ENCODE assay signal across 14 cellular contexts in the genomic region with DNA sequence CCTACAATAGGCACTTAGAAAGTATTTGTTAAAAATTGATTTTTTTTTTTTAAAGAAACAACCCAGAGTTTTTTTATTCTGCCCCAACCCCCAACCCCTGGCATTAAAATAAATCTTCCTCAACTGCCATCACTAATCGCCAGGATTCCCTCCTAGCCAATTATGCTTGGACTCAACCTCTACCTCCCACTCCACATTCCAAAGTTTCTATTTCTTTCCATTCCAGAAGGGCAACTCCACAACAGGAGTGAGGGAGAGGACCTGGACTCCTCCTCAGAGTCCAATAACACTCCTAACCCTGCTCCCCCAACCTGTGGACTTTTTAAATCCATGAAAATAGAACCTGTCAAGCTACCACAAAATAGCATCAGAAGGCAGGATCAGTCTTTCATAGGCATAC.
DNase-seq lines count a peak whose midpoint lies in the region; TF ChIP-seq lines count a peak whose summit lies in the region.
"Had no signal": no experiment of that assay in that cellular context is flagged by ENCODE, and none has a peak within 500 bp of the region (broad histone marks: within the 10 kb centered on the region; RNA-seq: fewer than 3 reads in every experiment).

No MANE protein-coding gene starts in this region.

- no peak overlapping the region for H2AFZ ChIP-seq in neural progenitor cell (replicated peaks)

- peak overlapping the region; percentile 50 for H3K27ac Mint-ChIP-seq in neural progenitor cell
- H3K27ac Mint-ChIP-seq in endothelial cell (ENCODE audit: unreplicated experiment), result no peak overlapping the region
- H3K27ac Mint-ChIP-seq: CD4-positive, alpha-beta T cell had no signal

- no peak overlapping the region for H3K4me2 ChIP-seq in neural progenitor cell

- no peaks in the 10 kb centered on the region for H3K27me3 Mint-ChIP-seq in neural progenitor cell (ENCODE audit: insufficient read depth, low read depth)
- peaks cover 5% of the 10 kb centered on the region for H3K27me3 Mint-ChIP-seq in endothelial cell (ENCODE audit: unreplicated experiment)
- H3K27me3 Mint-ChIP-seq: CD4-positive, alpha-beta T cell; IgD-negative memory B cell had no signal

- peaks cover 28% of the 10 kb centered on the region for H3K36me3 Mint-ChIP-seq in neural progenitor cell
- H3K36me3 Mint-ChIP-seq in endothelial cell (ENCODE audit: low read depth, unreplicated experiment), result peaks cover 37% of the 10 kb centered on the region
- H3K36me3 Mint-ChIP-seq: IgD-negative memory B cell had no signal

- H3K27ac ChIP-seq in neural progenitor cell, result no peak overlapping the region
- H3K27ac ChIP-seq: C4-2B had no signal

- peak; percentile 13 for DNase-seq in amniotic epithelial cell (ENCODE audit: low read depth)
- peak; percentile 92 for DNase-seq in left kidney (ENCODE audit: low read depth, low spot score)
- no peak for DNase-seq in neural progenitor cell (ENCODE audit: low spot score)
- DNase-seq in HuH-7 (ENCODE audit: low spot score), result no peak
- DNase-seq in endothelial cell (ENCODE audit: low spot score), result no peak
- DNase-seq in NCI-H226, result no peak
- DNase-seq: ACHN; AML-193; Caco-2; CD4-positive, alpha-beta T cell; GOT3; H7 had no signal

- no peaks in the 10 kb centered on the region for H4K20me1 ChIP-seq in neural progenitor cell (ENCODE audit: low read depth)

- no peaks in the 10 kb centered on the region for H3K27me3 ChIP-seq in neural progenitor cell

- no peak overlapping the region for H3K4me3 ChIP-seq in neural progenitor cell

- no peaks in the 10 kb centered on the region for H3F3A ChIP-seq in neural progenitor cell (ENCODE audit: low read depth)

- no peak overlapping the region for H3K9ac ChIP-seq in neural progenitor cell

- TF ChIP-seq CTCF in neural progenitor cell (IDR thresholded peaks at IDR 0.05), result no peak
- no peak for TF ChIP-seq CTCF in endothelial cell (IDR thresholded peaks at IDR 0.05; ENCODE audit: unreplicated experiment)

- H3K4me3 Mint-ChIP-seq in neural progenitor cell (no peak overlapping the region), endothelial cell (ENCODE audit: unreplicated experiment) (no peak overlapping the region)
- H3K4me3 Mint-ChIP-seq: CD4-positive, alpha-beta T cell; IgD-negative memory B cell had no signal

- H3K4me1 ChIP-seq in neural progenitor cell, result peaks cover 12% of the 10 kb centered on the region
- H3K4me1 ChIP-seq: Caco-2 had no signal

- H3K9me3 ChIP-seq in neural progenitor cell (ENCODE audit: low read depth), result no peaks in the 10 kb centered on the region
- H3K9me3 ChIP-seq: Caco-2 had no signal

- no peaks in the 10 kb centered on the region for H3K9me3 Mint-ChIP-seq in neural progenitor cell
- H3K9me3 Mint-ChIP-seq in endothelial cell (ENCODE audit: unreplicated experiment), result no peaks in the 10 kb centered on the region
- H3K9me3 Mint-ChIP-seq: CD4-positive, alpha-beta T cell had no signal

- H3K79me2 ChIP-seq in neural progenitor cell (ENCODE audit: low read depth), result no peaks in the 10 kb centered on the region

- H3K4me1 Mint-ChIP-seq in neural progenitor cell (peaks cover 36% of the 10 kb centered on the region), endothelial cell (ENCODE audit: unreplicated experiment) (peaks cover 3% of the 10 kb centered on the region)
- H3K4me1 Mint-ChIP-seq: IgD-negative memory B cell had no signal

- H3K36me3 ChIP-seq in neural progenitor cell, result no peaks in the 10 kb centered on the region

Comparison
In these comparisons a context has a peak if more than half of its experiments do, and no peak if none do; other contexts are left out.
1. DNase-seq: peak in amniotic epithelial cell (single experiment) and left kidney (single experiment); none in neural progenitor cell (single experiment), HuH-7 (single experiment), endothelial cell (single experiment) and NCI-H226 (single experiment).